8 cellular contexts compared by ENCODE assay signal in genomic region chr10:3946234-3947229, GRCh38.
A peak's percentile ranks its signal among the peaks of the same experiment; 100 is the strongest.
DNase-seq lines count a peak whose midpoint lies in the region; ATAC-seq and TF ChIP-seq lines count a peak whose summit lies in the region.
"Had no signal": no experiment of that assay in that cellular context is flagged by ENCODE, and none has a peak within 500 bp of the region (broad histone marks: within the 10 kb centered on the region; RNA-seq: fewer than 3 reads in every experiment).

No MANE protein-coding gene starts in this region.

- H3K9me3 ChIP-seq in CD8-positive, alpha-beta T cell (ENCODE audit: low read length), result no peaks in the 10 kb centered on the region
- no peaks in the 10 kb centered on the region for H3K9me3 ChIP-seq in effector memory CD4-positive, alpha-beta T cell (ENCODE audit: control insufficient read depth, low read length)

- H3K4me1 Mint-ChIP-seq in CD8-positive, alpha-beta T cell (ENCODE audit: low read depth), result peaks cover 64% of the 10 kb centered on the region
- peaks cover 49% of the 10 kb centered on the region for H3K4me1 Mint-ChIP-seq in HFFc6 (ENCODE audit: low read depth)
- peaks cover 54% of the 10 kb centered on the region for H3K4me1 Mint-ChIP-seq in nephron progenitor cell

- peak overlapping the region; percentile 78 for H3K27ac Mint-ChIP-seq in CD8-positive, alpha-beta T cell
- peak overlapping the region; percentile 73 for H3K27ac Mint-ChIP-seq in HFFc6
- peak overlapping the region; percentile 26 for H3K27ac Mint-ChIP-seq in nephron progenitor cell

- H3K4me1 ChIP-seq in CD8-positive, alpha-beta T cell (ENCODE audit: insufficient read depth, low read length), result peaks cover 52% of the 10 kb centered on the region
- H3K4me1 ChIP-seq in effector memory CD4-positive, alpha-beta T cell (ENCODE audit: control insufficient read depth, insufficient read depth, low read length, poor library complexity, severe bottlenecking), result peaks cover 44% of the 10 kb centered on the region

- peak overlapping the region; percentile 1 for H3K4me3 Mint-ChIP-seq in CD8-positive, alpha-beta T cell
- H3K4me3 Mint-ChIP-seq in HFFc6 (peak overlapping the region; percentile 7; the same call in 1 of the 2 replicates), nephron progenitor cell (no peak overlapping the region)

- H3K4me3 ChIP-seq in CD8-positive, alpha-beta T cell (ENCODE audit: low read depth, low read length), result no peak overlapping the region
- peak overlapping the region; percentile 1 for H3K4me3 ChIP-seq in effector memory CD4-positive, alpha-beta T cell (ENCODE audit: insufficient read depth, low read depth, low read length, poor library complexity, severe bottlenecking)

- no peaks in the 10 kb centered on the region for H3K9me3 Mint-ChIP-seq in CD8-positive, alpha-beta T cell
- no peaks in the 10 kb centered on the region; the same call in 1 of the 2 replicates for H3K9me3 Mint-ChIP-seq in HFFc6
- H3K9me3 Mint-ChIP-seq in nephron progenitor cell, result no peaks in the 10 kb centered on the region

- no peak for DNase-seq in CD8-positive, alpha-beta T cell
- DNase-seq in HFFc6, result no peak
- DNase-seq in effector memory CD4-positive, alpha-beta T cell, result no peak
- DNase-seq in nephron progenitor cell, result no peak
- no peak for DNase-seq in T1000 (lab: John Stamatoyannopoulos, UW)
- DNase-seq: NCI-H2029 had no signal

- intact Hi-C loops in CD8-positive, alpha-beta T cell (cut with DNase I, micrococcal nuclease), result loop anchor here (2.0 to 5.0 kb wide), 5 partner anchors 14 to 139 kb away; no protein-coding TSS in a partner anchor

- no peaks in the 10 kb centered on the region for H3K27me3 Mint-ChIP-seq in CD8-positive, alpha-beta T cell (ENCODE audit: low read depth)
- no peaks in the 10 kb centered on the region for H3K27me3 Mint-ChIP-seq in HFFc6 (ENCODE audit: insufficient read depth)
- H3K27me3 Mint-ChIP-seq in nephron progenitor cell (ENCODE audit: low read depth, poor library complexity), result peaks cover 6% of the 10 kb centered on the region

- CTCF ChIA-PET in CD8-positive, alpha-beta T cell (lab: Charles Lee), result interaction anchor here (0.7 to 0.9 kb wide), 2 partner anchors 9 to 165 kb away, joined by 3 read pairs; no protein-coding TSS in a partner anchor

- H3K27ac ChIP-seq in CD8-positive, alpha-beta T cell (ENCODE audit: low read depth, low read length), result no peak overlapping the region
- H3K27ac ChIP-seq in effector memory CD4-positive, alpha-beta T cell (ENCODE audit: insufficient read depth, low read length, poor library complexity, severe bottlenecking), result peak overlapping the region; percentile 72

- H3K36me3 ChIP-seq in CD8-positive, alpha-beta T cell (ENCODE audit: insufficient read depth, low read length), result no peaks in the 10 kb centered on the region
- no peaks in the 10 kb centered on the region for H3K36me3 ChIP-seq in effector memory CD4-positive, alpha-beta T cell (ENCODE audit: control insufficient read depth, insufficient read depth, low read length)

- no peaks in the 10 kb centered on the region for H3K27me3 ChIP-seq in CD8-positive, alpha-beta T cell (ENCODE audit: insufficient read depth, low read length)
- no peaks in the 10 kb centered on the region for H3K27me3 ChIP-seq in effector memory CD4-positive, alpha-beta T cell (replicated peaks; ENCODE audit: control insufficient read depth, insufficient read depth, low read length, poor library complexity, severe bottlenecking)

- H3K36me3 Mint-ChIP-seq in CD8-positive, alpha-beta T cell, result no peaks in the 10 kb centered on the region
- peaks cover 11% of the 10 kb centered on the region; the same call in 1 of the 2 replicates for H3K36me3 Mint-ChIP-seq in HFFc6 (ENCODE audit: low read depth)
- H3K36me3 Mint-ChIP-seq in nephron progenitor cell (ENCODE audit: low read depth), result no peaks in the 10 kb centered on the region

- TF ChIP-seq CTCF in CD8-positive, alpha-beta T cell (IDR thresholded peaks at IDR 0.05), result no peak
- TF ChIP-seq CTCF in HFFc6 (IDR thresholded peaks at IDR 0.05), result no peak
- TF ChIP-seq CTCF in nephron progenitor cell (IDR thresholded peaks at IDR 0.05), result no peak

- POLR2A ChIA-PET in CD8-positive, alpha-beta T cell (lab: Charles Lee), result interaction anchor here (0.5 to 1.9 kb wide), 5 partner anchors 14 to 165 kb away, joined by 3 to 8 read pairs (median 4); partner anchors contain the start of gene KLF6

- no peak for ATAC-seq in CD8-positive, alpha-beta T cell
- ATAC-seq in GM18519 (IDR thresholded peaks at IDR 0.05; ENCODE audit: low FRiP score, unreplicated experiment) (no peak), GM21717 (IDR thresholded peaks at IDR 0.05; ENCODE audit: unreplicated experiment) (no peak)

Comparison
In these comparisons a context has a peak if more than half of its experiments do, and no peak if none do; other contexts are left out.
1. H3K27ac Mint-ChIP-seq: peak in every context shown above with its lines; median percentile 78 in CD8-positive, alpha-beta T cell; 73 in HFFc6; 26 in nephron progenitor cell.